ENCODE assay signal across 39 cellular contexts in genomic region chr5:160513485-160513884, GRCh38.
"Had no signal": no experiment of that assay in that cellular context is flagged by ENCODE, and none has a peak within 500 bp of the region (broad histone marks: within the 10 kb centered on the region; RNA-seq: fewer than 3 reads in every experiment).

No MANE protein-coding gene starts in this region.

- H3K27ac ChIP-seq: ascending aorta, cardiac muscle cell, VCaP had no signal

- H3K4me3 Mint-ChIP-seq: activated B cell treated with CpG ODN at 0.5 μM for 24 hours; activated CD4-positive, alpha-beta memory T cell treated with anti-CD3 and anti-CD28 coated beads for 36 hours; activated CD4-positive, alpha-beta T cell treated with anti-CD3 and anti-CD28 coated beads, Interleukin-2, amount 10 ng/mL, durations not matched to agents 24 days and 14 days; activated CD8-positive, alpha-beta T cell treated with anti-CD3 and anti-CD28 coated beads for 36 hours; activated naive CD4-positive, alpha-beta T cell treated with anti-CD3 and anti-CD28 coated beads, Interleukin-2, amount 10 ng/mL, durations not matched to agents 7 days and 5 days; activated naive CD4-positive, alpha-beta T cell treated with anti-CD3 and anti-CD28 coated beads, Interleukin-2, amount 50 U/mL, for 24 hours; activated naive CD8-positive, alpha-beta T cell; activated naive CD8-positive, alpha-beta T cell treated with anti-CD3 and anti-CD28 coated beads, Interleukin-2, amount 10 ng/mL, durations not matched to agents 7 days and 5 days; activated naive CD8-positive, alpha-beta T cell treated with anti-CD3 and anti-CD28 coated beads, Interleukin-2, amount 50 U/mL, for 24 hours; activated T-cell treated with anti-CD3 and anti-CD28 coated beads, Interleukin-2, amount 50 U/mL, for 4 hours; activated T-cell treated with anti-CD3 and anti-CD28 coated beads, Interleukin-2, amount 50 U/mL, for 72 hours; activated T-helper 1 cell treated with anti-CD3 and anti-CD28 coated beads, Interleukin-12 subunit alpha, Interleukin-12 subunit beta, Interleukin-2, Interleukin-4 antibody, amounts not matched to agents 30 ng/mL and 10 ng/mL and 1 ng/mL, durations not matched to agents 14 hours and 24 hours and 36 hours; activated T-helper 17 cell treated with anti-CD3 and anti-CD28 coated beads, Interleukin-2, amount 50 U/mL, for 72 hours; brain; central memory CD8-positive, alpha-beta T cell; T-helper 1 cell treated with Interleukin-12 subunit alpha and Interleukin-12 subunit beta and Interleukin-4 antibody, amounts not matched to agents 30 μg/mL and 1 μg/mL, for 36 hours; T-helper 2 cell treated with Interferon-gamma antibody and Interleukin-4, amounts not matched to agents 5 μg/mL and 100 μg/mL, for 36 hours had no signal

- H3K27ac Mint-ChIP-seq: activated B cell treated with CpG ODN at 0.5 μM for 24 hours; activated CD4-positive, alpha-beta memory T cell treated with anti-CD3 and anti-CD28 coated beads for 36 hours; activated CD4-positive, alpha-beta T cell treated with anti-CD3 and anti-CD28 coated beads, Interleukin-2, amount 10 ng/mL, durations not matched to agents 24 days and 14 days; activated CD8-positive, alpha-beta T cell treated with anti-CD3 and anti-CD28 coated beads for 36 hours; activated naive CD4-positive, alpha-beta T cell treated with anti-CD3 and anti-CD28 coated beads, Interleukin-2, amount 10 ng/mL, durations not matched to agents 7 days and 5 days; activated naive CD4-positive, alpha-beta T cell treated with anti-CD3 and anti-CD28 coated beads, Interleukin-2, amount 50 U/mL, for 24 hours; activated naive CD8-positive, alpha-beta T cell; activated naive CD8-positive, alpha-beta T cell treated with anti-CD3 and anti-CD28 coated beads, Interleukin-2, amount 10 ng/mL, durations not matched to agents 7 days and 5 days; activated naive CD8-positive, alpha-beta T cell treated with anti-CD3 and anti-CD28 coated beads, Interleukin-2, amount 50 U/mL, for 24 hours; activated T-cell treated with anti-CD3 and anti-CD28 coated beads, Interleukin-2, amount 50 U/mL, for 72 hours; activated T-helper 1 cell treated with anti-CD3 and anti-CD28 coated beads, Interleukin-12 subunit alpha, Interleukin-12 subunit beta, Interleukin-2, Interleukin-4 antibody, amounts not matched to agents 30 ng/mL and 10 ng/mL and 1 ng/mL, durations not matched to agents 14 hours and 24 hours and 36 hours; activated T-helper 17 cell treated with anti-CD3 and anti-CD28 coated beads, Interleukin-2, amount 50 U/mL, for 72 hours; brain; T-helper 1 cell treated with Interleukin-12 subunit alpha and Interleukin-12 subunit beta and Interleukin-4 antibody, amounts not matched to agents 30 μg/mL and 1 μg/mL, for 36 hours; T-helper 2 cell treated with Interferon-gamma antibody and Interleukin-4, amounts not matched to agents 5 μg/mL and 100 μg/mL, for 36 hours had no signal

- H3K9me3 ChIP-seq: ascending aorta had no signal

- H3K27me3 ChIP-seq: ascending aorta had no signal

- H3K9me3 Mint-ChIP-seq: activated B cell treated with CpG ODN at 0.5 μM for 24 hours; activated CD4-positive, alpha-beta memory T cell treated with anti-CD3 and anti-CD28 coated beads for 36 hours; activated CD4-positive, alpha-beta T cell treated with anti-CD3 and anti-CD28 coated beads, Interleukin-2, amount 10 ng/mL, durations not matched to agents 24 days and 14 days; activated CD8-positive, alpha-beta T cell treated with anti-CD3 and anti-CD28 coated beads for 36 hours; activated naive CD4-positive, alpha-beta T cell treated with anti-CD3 and anti-CD28 coated beads, Interleukin-2, amount 10 ng/mL, durations not matched to agents 7 days and 5 days; activated naive CD4-positive, alpha-beta T cell treated with anti-CD3 and anti-CD28 coated beads, Interleukin-2, amount 50 U/mL, for 24 hours; activated naive CD8-positive, alpha-beta T cell treated with anti-CD3 and anti-CD28 coated beads, Interleukin-2, amount 10 ng/mL, durations not matched to agents 7 days and 5 days; activated naive CD8-positive, alpha-beta T cell treated with anti-CD3 and anti-CD28 coated beads, Interleukin-2, amount 50 U/mL, for 24 hours; activated T-cell treated with anti-CD3 and anti-CD28 coated beads, Interleukin-2, amount 50 U/mL, for 4 hours; activated T-cell treated with anti-CD3 and anti-CD28 coated beads, Interleukin-2, amount 50 U/mL, for 72 hours; activated T-helper 1 cell treated with anti-CD3 and anti-CD28 coated beads, Interleukin-12 subunit alpha, Interleukin-12 subunit beta, Interleukin-2, Interleukin-4 antibody, amounts not matched to agents 30 ng/mL and 10 ng/mL and 1 ng/mL, durations not matched to agents 14 hours and 24 hours and 36 hours; activated T-helper 17 cell treated with anti-CD3 and anti-CD28 coated beads, Interleukin-2, amount 50 U/mL, for 72 hours; central memory CD8-positive, alpha-beta T cell; T-helper 1 cell treated with Interleukin-12 subunit alpha and Interleukin-12 subunit beta and Interleukin-4 antibody, amounts not matched to agents 30 μg/mL and 1 μg/mL, for 36 hours; T-helper 2 cell treated with Interferon-gamma antibody and Interleukin-4, amounts not matched to agents 5 μg/mL and 100 μg/mL, for 36 hours had no signal

- H3K36me3 Mint-ChIP-seq: activated CD4-positive, alpha-beta memory T cell treated with anti-CD3 and anti-CD28 coated beads for 36 hours; activated naive CD4-positive, alpha-beta T cell treated with anti-CD3 and anti-CD28 coated beads, Interleukin-2, amount 10 ng/mL, durations not matched to agents 7 days and 5 days; activated naive CD4-positive, alpha-beta T cell treated with anti-CD3 and anti-CD28 coated beads, Interleukin-2, amount 50 U/mL, for 24 hours; activated naive CD8-positive, alpha-beta T cell; activated naive CD8-positive, alpha-beta T cell treated with anti-CD3 and anti-CD28 coated beads, Interleukin-2, amount 10 ng/mL, durations not matched to agents 7 days and 5 days; brain had no signal

- DNase-seq: activated B cell treated with CpG ODN at 0.5 μM for 24 hours; activated CD4-positive, alpha-beta memory T cell treated with anti-CD3 and anti-CD28 coated beads for 36 hours; activated CD4-positive, alpha-beta T cell treated with anti-CD3 and anti-CD28 coated beads for 4 hours; activated CD4-positive, alpha-beta T cell treated with anti-CD3 and anti-CD28 coated beads, Interleukin-2, amount 10 ng/mL, durations not matched to agents 24 days and 14 days; activated CD4-positive, alpha-beta T cell treated with anti-CD3 and anti-CD28 coated beads, Interleukin-2, amount 50 U/mL, for 1 hour; activated CD4-positive, alpha-beta T cell treated with anti-CD3 and anti-CD28 coated beads, Interleukin-2, amount 50 U/mL, for 4 hours; activated CD4-positive, CD25-positive, alpha-beta regulatory T cell treated with anti-CD3 and anti-CD28 coated beads, Interleukin-2, amount 50 U/mL, for 72 hours; activated CD8-positive, alpha-beta memory T cell treated with anti-CD3 and anti-CD28 coated beads, Interleukin-2, amount 50 U/mL, for 4 hours; activated CD8-positive, alpha-beta T cell treated with anti-CD3 and anti-CD28 coated beads for 36 hours; activated effector memory CD4-positive, alpha-beta T cell treated with Interleukin-2 at 50 U/mL for 16 hours; activated gamma-delta T cell; activated naive CD4-positive, alpha-beta T cell treated with anti-CD3 and anti-CD28 coated beads, Interleukin-2, amount 10 ng/mL, durations not matched to agents 7 days and 5 days; activated naive CD4-positive, alpha-beta T cell treated with Interleukin-2 at 50 U/mL for 16 hours; activated naive CD8-positive, alpha-beta T cell treated with anti-CD3 and anti-CD28 coated beads, Interleukin-2, amount 10 ng/mL, durations not matched to agents 7 days and 5 days; activated naive CD8-positive, alpha-beta T cell treated with anti-CD3 and anti-CD28 coated beads, Interleukin-2, amount 50 U/mL, for 24 hours; activated T-cell treated with anti-CD3 and anti-CD28 coated beads for 4 hours; activated T-cell treated with anti-CD3 and anti-CD28 coated beads, Interleukin-2, amount 50 U/mL, for 1 hour; activated T-cell treated with anti-CD3 and anti-CD28 coated beads, Interleukin-2, amount 50 U/mL, for 4 hours; activated T-cell treated with anti-CD3 and anti-CD28 coated beads, Interleukin-2, amount 50 U/mL, for 72 hours; amygdala; anterior cingulate cortex; caudate nucleus; cerebellar nuclear complex; T-helper 1 cell; T-helper 2 cell; T-helper 9 cell had no signal

- H3K4me1 ChIP-seq: ascending aorta had no signal

- ATAC-seq: activated CD8-positive, alpha-beta T cell treated with anti-CD3 and anti-CD28 coated beads for 36 hours; activated naive CD8-positive, alpha-beta T cell treated with anti-CD3 and anti-CD28 coated beads, Interleukin-2, amount 50 U/mL, for 24 hours; activated T-cell treated with anti-CD3 and anti-CD28 coated beads, Interleukin-2, amount 50 U/mL, for 4 hours; activated T-helper 17 cell treated with anti-CD3 and anti-CD28 coated beads, Interleukin-2, amount 50 U/mL, for 72 hours had no signal

- H3K27me3 Mint-ChIP-seq: activated CD4-positive, alpha-beta memory T cell treated with anti-CD3 and anti-CD28 coated beads for 36 hours; activated naive CD4-positive, alpha-beta T cell treated with anti-CD3 and anti-CD28 coated beads, Interleukin-2, amount 50 U/mL, for 24 hours; brain had no signal

- FAIRE-seq: bronchial epithelial cell, TTC549 had no signal

- H3K4me3 ChIP-seq: ascending aorta, cardiac muscle cell had no signal

- H3K36me3 ChIP-seq: ascending aorta, cardiac muscle cell had no signal
